ENCODE assay signal across 8 cellular contexts in genomic region chr18:80157708-80158343, GRCh38. TPM values are rescaled to one million over a fixed set of nuclear protein-coding genes. Genes with fewer than 3 reads are reported as not detected.
DNase-seq lines count a peak whose midpoint lies in the region; ATAC-seq and TF ChIP-seq lines count a peak whose summit lies in the region.

No MANE protein-coding gene starts in this region.

- no peaks in the 10 kb centered on the region for H3K27me3 ChIP-seq in colonic mucosa
- H3K27me3 ChIP-seq in lung (ENCODE audit: control insufficient read depth, insufficient read depth): no peaks in the 10 kb centered on the region

- no peak overlapping the region for H3K9ac ChIP-seq in colonic mucosa (ENCODE audit: low read depth in 2 of 2, low read length in 2 of 2)

- H3K36me3 ChIP-seq in colonic mucosa: no peaks in the 10 kb centered on the region
- no peaks in the 10 kb centered on the region for H3K36me3 ChIP-seq in lung (ENCODE audit: control insufficient read depth in 2 of 2, insufficient read depth in 2 of 2, low read length in 2 of 2)

- DNase-seq in AG08395 (ENCODE audit: low spot score) (peak; percentile 76), NCI-H1694 (lab: John Stamatoyannopoulos, UW) (peak; percentile 45), colonic mucosa (peak; percentile 82), lung (ENCODE audit: low spot score) (peak; percentile 78)
- peak; percentile 58 to 72 for DNase-seq in activated CD4-positive, alpha-beta T cell treated with anti-CD3 and anti-CD28 coated beads for 4 hours
- peak; percentile 49 for DNase-seq in stimulated activated CD8-positive, alpha-beta memory T cell treated with anti-CD3 and anti-CD28 coated beads, Interleukin-12 subunit alpha, Interleukin-12 subunit beta, amount 100 ng/mL, for 24 hours (ENCODE audit: extremely low read depth)

- peak; percentile 56 for ATAC-seq in GM18517 (IDR thresholded peaks at IDR 0.05; ENCODE audit: unreplicated experiment)
- ATAC-seq in lung (ENCODE audit: insufficient read depth, low FRiP score): peak; percentile 81
- no peak for ATAC-seq in GM21619 (IDR thresholded peaks at IDR 0.05; ENCODE audit: unreplicated experiment)

- 43 to 44% methylated on average over 8 of the region's 8 CpGs for WGBS in lung, 2 donors

- H3K4me1 ChIP-seq in colonic mucosa (no peaks in the 10 kb centered on the region), lung (ENCODE audit: control insufficient read depth in 2 of 2, insufficient read depth in 2 of 2, low read length in 2 of 2) (no peaks in the 10 kb centered on the region)

- H3K9me3 ChIP-seq in colonic mucosa: no peaks in the 10 kb centered on the region
- peaks cover 0 to 2% of the 10 kb centered on the region in 2 donors for H3K9me3 ChIP-seq in lung (ENCODE audit: control insufficient read depth in 2 of 2, insufficient read depth in 1 of 2, low read length in 1 of 2)

- intact Hi-C loops in colonic mucosa (cut with DNase I): loop anchor here (10.0 kb wide), 1 partner anchor 123 kb away; the partner anchor contains the start of gene RBFA

- no peak overlapping the region for H3K27ac ChIP-seq in colonic mucosa
- H3K27ac ChIP-seq in lung (ENCODE audit: low read depth in 1 of 2, low read length in 1 of 2): no peak overlapping the region

- H3K4me3 ChIP-seq in colonic mucosa (no peak overlapping the region), lung (no peak overlapping the region)

- TF ChIP-seq CTCF in colonic mucosa (IDR thresholded peaks at IDR 0.05) (peak; percentile 97), lung (IDR thresholded peaks at IDR 0.05; ENCODE audit: control extremely low read depth, extremely low read depth) (peak; percentile 86)

RNA-seq across cellular contexts. Expression of gene ADNP2, which starts 48.8 kb away (rescaled TPM):
- total RNA-seq in colonic mucosa (10 to 100 TPM; 17.8 to 18.1 TPM), lung (10 to 100 TPM; 15.3 to 16.3 TPM)
- 1 to 10 TPM; 4.9 to 8.8 TPM for polyA plus RNA-seq in lung
